In genomic region chr3:34882764-34883163, GRCh38 we compare ENCODE assay signal across 17 cellular contexts.
DNase-seq lines count a peak whose midpoint lies in the region; ATAC-seq and TF ChIP-seq lines count a peak whose summit lies in the region.
"Had no signal": no experiment of that assay in that cellular context is flagged by ENCODE, and none has a peak within 500 bp of the region (broad histone marks: within the 10 kb centered on the region; RNA-seq: fewer than 3 reads in every experiment).

No MANE protein-coding gene starts in this region.

- H3K27me3 ChIP-seq in A673 (replicated peaks; ENCODE audit: insufficient read depth, low read depth, low read length, poor library complexity) (no peaks in the 10 kb centered on the region), Karpas-422 (ENCODE audit: low read length) (no peaks in the 10 kb centered on the region)
- H3K27me3 ChIP-seq: BLaER1 treated with 17β-estradiol and CSF1 and Interleukin-3, amounts not matched to agents 10 nM and 100 nM; colonic mucosa; vagina had no signal

- peak; percentile 82 for TF ChIP-seq CTCF in A673 (conservative IDR thresholded peaks at IDR 0.05; ENCODE audit: low read depth, low read length)

- H3K27ac Mint-ChIP-seq in stimulated activated memory B cell treated with anti-CD40 and anti-IgM and Interleukin-4, amounts not matched to agents 10 μg/mL and 1 μg/mL and 100 μg/mL, for 72 hours = no peak overlapping the region

- H3K27ac ChIP-seq in A673 (ENCODE audit: low read depth, low read length, poor library complexity, severe bottlenecking) = peak overlapping the region; percentile 6
- no peak overlapping the region for H3K27ac ChIP-seq in Karpas-422 (ENCODE audit: low read length)
- peak overlapping the region; percentile 80 for H3K27ac ChIP-seq in SK-N-MC
- H3K27ac ChIP-seq: BLaER1 treated with 17β-estradiol and CSF1 and Interleukin-3, amounts not matched to agents 10 nM and 100 nM; colonic mucosa; GM23248; vagina had no signal

- H3K9ac ChIP-seq in Karpas-422 (ENCODE audit: low read length) = no peak overlapping the region
- no peak overlapping the region for H3K9ac ChIP-seq in SK-N-MC (ENCODE audit: insufficient read length)
- H3K9ac ChIP-seq: BLaER1 treated with 17β-estradiol and CSF1 and Interleukin-3, amounts not matched to agents 10 nM and 100 nM; GM23248 had no signal

- no peak for ATAC-seq in HG02870 (IDR thresholded peaks at IDR 0.05; ENCODE audit: unreplicated experiment)
- ATAC-seq in stimulated activated memory B cell treated with anti-CD40 and anti-IgM and Interleukin-4, amounts not matched to agents 10 μg/mL and 1 μg/mL and 100 μg/mL, for 72 hours = no peak
- no peak for ATAC-seq in HG03097 (IDR thresholded peaks at IDR 0.05; ENCODE audit: low FRiP score, unreplicated experiment)
- ATAC-seq: K562, left cardiac atrium had no signal

- intact Hi-C loops in A673 (cut with micrococcal nuclease; ENCODE audit: unreplicated experiment) = loop anchor here (5.0 to 10.0 kb wide), 4 partner anchors 112 to 1065 kb away; no protein-coding TSS in a partner anchor

- CTCF ChIA-PET in A673 (lab: Charles Lee) = interaction anchor here (0.6 to 1.0 kb wide), 3 partner anchors 39 to 1026 kb away, joined by 3 to 6 read pairs (median 5); no protein-coding TSS in a partner anchor

- H4K20me1 ChIP-seq in Karpas-422 (ENCODE audit: insufficient read depth, low read depth, low read length) = no peaks in the 10 kb centered on the region
- H4K20me1 ChIP-seq: BLaER1 treated with 17β-estradiol and CSF1 and Interleukin-3, amounts not matched to agents 10 nM and 100 nM had no signal

- H3K36me3 ChIP-seq in A673 (ENCODE audit: insufficient read depth, low read length, poor library complexity, severe bottlenecking) (no peaks in the 10 kb centered on the region), Karpas-422 (ENCODE audit: insufficient read depth, low read length) (no peaks in the 10 kb centered on the region), SK-N-MC (ENCODE audit: insufficient read depth, low read length) (no peaks in the 10 kb centered on the region)
- H3K36me3 ChIP-seq: BLaER1 treated with 17β-estradiol and CSF1 and Interleukin-3, amounts not matched to agents 10 nM and 100 nM; colonic mucosa; vagina had no signal

- H3K4me1 Mint-ChIP-seq in stimulated activated memory B cell treated with anti-CD40 and anti-IgM and Interleukin-4, amounts not matched to agents 10 μg/mL and 1 μg/mL and 100 μg/mL, for 72 hours = no peaks in the 10 kb centered on the region

- H3K4me2 ChIP-seq in Karpas-422 (ENCODE audit: low read depth, low read length, poor library complexity, severe bottlenecking) = no peak overlapping the region
- H3K4me2 ChIP-seq: BLaER1 treated with 17β-estradiol and CSF1 and Interleukin-3, amounts not matched to agents 10 nM and 100 nM had no signal

- no peaks in the 10 kb centered on the region for H3K36me3 Mint-ChIP-seq in stimulated activated memory B cell treated with anti-CD40 and anti-IgM and Interleukin-4, amounts not matched to agents 10 μg/mL and 1 μg/mL and 100 μg/mL, for 72 hours

- H3K4me3 ChIP-seq in A673 (ENCODE audit: low read depth, low read length, poor library complexity, severe bottlenecking) (no peak overlapping the region), Karpas-422 (ENCODE audit: low read length) (no peak overlapping the region), SK-N-MC (no peak overlapping the region)
- H3K4me3 ChIP-seq: BLaER1 treated with 17β-estradiol and CSF1 and Interleukin-3, amounts not matched to agents 10 nM and 100 nM; colonic mucosa; GM23248; K562; vagina had no signal

- H3K9me3 ChIP-seq in A673 (ENCODE audit: low read depth, low read length, poor library complexity, severe bottlenecking) (no peaks in the 10 kb centered on the region), Karpas-422 (ENCODE audit: low read length) (no peaks in the 10 kb centered on the region), SK-N-MC (ENCODE audit: low read depth, low read length) (no peaks in the 10 kb centered on the region)
- H3K9me3 ChIP-seq: colonic mucosa, vagina had no signal

- no peaks in the 10 kb centered on the region for H3K9me2 ChIP-seq in Karpas-422 (replicated peaks; ENCODE audit: insufficient read depth, low read length)

- no peaks in the 10 kb centered on the region for H3K9me3 Mint-ChIP-seq in stimulated activated memory B cell treated with anti-CD40 and anti-IgM and Interleukin-4, amounts not matched to agents 10 μg/mL and 1 μg/mL and 100 μg/mL, for 72 hours

- H3K4me3 Mint-ChIP-seq in stimulated activated memory B cell treated with anti-CD40 and anti-IgM and Interleukin-4, amounts not matched to agents 10 μg/mL and 1 μg/mL and 100 μg/mL, for 72 hours = no peak overlapping the region

- no peak overlapping the region for H2AFZ ChIP-seq in Karpas-422 (ENCODE audit: low read length)
- H2AFZ ChIP-seq: GM23248 had no signal

- DNase-seq in A673 (ENCODE audit: low spot score) (peak; percentile 80), Karpas-422 (peak; percentile 73), SK-N-MC (ENCODE audit: low read depth, low spot score) (no peak), glomerular visceral epithelial cell (ENCODE audit: extremely low spot score) (peak; percentile 13), NCI-H69 (lab: John Stamatoyannopoulos, UW) (no peak)
- DNase-seq: activated CD4-positive, alpha-beta T cell treated with anti-CD3 and anti-CD28 coated beads, Interleukin-2, amount 50 U/mL, for 1 hour; colonic mucosa; GM23248; left cardiac atrium; NCI-H345; occipital lobe had no signal

- H3K27me3 Mint-ChIP-seq in stimulated activated memory B cell treated with anti-CD40 and anti-IgM and Interleukin-4, amounts not matched to agents 10 μg/mL and 1 μg/mL and 100 μg/mL, for 72 hours = no peaks in the 10 kb centered on the region

- POLR2A ChIA-PET in A673 (lab: Charles Lee; ENCODE audit: low non-redundant PET) = no interaction called here

- H3K4me1 ChIP-seq in A673 (ENCODE audit: insufficient read depth, low read length, poor library complexity, severe bottlenecking) (peaks cover 41% of the 10 kb centered on the region), Karpas-422 (ENCODE audit: low read length) (no peaks in the 10 kb centered on the region)
- H3K4me1 ChIP-seq: BLaER1 treated with 17β-estradiol and CSF1 and Interleukin-3, amounts not matched to agents 10 nM and 100 nM; colonic mucosa; vagina had no signal

- H3K79me2 ChIP-seq in Karpas-422 (ENCODE audit: low read length) = no peaks in the 10 kb centered on the region

- no TSS peak for BruUV-seq in A673 (replicated peaks; lab: Mats Ljungman, UMichigan)

Comparison
In these comparisons a context has a peak if more than half of its experiments do, and no peak if none do; other contexts are left out.
1. DNase-seq: peak in A673 (single experiment), Karpas-422 (single experiment) and glomerular visceral epithelial cell (single experiment); none in SK-N-MC (single experiment) and NCI-H69 (single experiment).